ENCODE assay signal across 8 cellular contexts in genomic region chr1:9589719-9590157, GRCh38. TPM values are rescaled to one million over a fixed set of nuclear protein-coding genes. Genes with fewer than 3 reads are reported as not detected.
DNase-seq lines count a peak whose midpoint lies in the region; ATAC-seq and TF ChIP-seq lines count a peak whose summit lies in the region.

No MANE protein-coding gene starts in this region.

- H3K79me2 ChIP-seq in PC-3 (ENCODE audit: low read length), result peaks cover 58% of the 10 kb centered on the region

- H3K18ac ChIP-seq in neuronal stem cell (ENCODE audit: low read length), result peak overlapping the region; percentile 85

- peak overlapping the region; percentile 88 for H3K23ac ChIP-seq in neuronal stem cell (ENCODE audit: low read depth, low read length, poor library complexity)

- H3K27me3 ChIP-seq in PC-3 (ENCODE audit: low read length) (no peaks in the 10 kb centered on the region), neuronal stem cell (ENCODE audit: control insufficient read depth in 3 of 3, insufficient read depth in 3 of 3, low read depth in 1 of 3, low read length in 3 of 3) (no peaks in the 10 kb centered on the region)

- H3K4me1 Mint-ChIP-seq in endothelial cell (ENCODE audit: unreplicated experiment), result peaks cover 40% of the 10 kb centered on the region

- DNase-seq in GM12865 (ENCODE audit: low read depth) (peak; percentile 26), PC-3 (peak; percentile 47), endothelial cell (ENCODE audit: low spot score) (no peak), neuronal stem cell (ENCODE audit: low spot score) (no peak), NCI-H1092 (lab: John Stamatoyannopoulos, UW) (no peak), NCI-H2196 (lab: John Stamatoyannopoulos, UW; ENCODE audit: unreplicated experiment) (no peak)
- no peak for DNase-seq in activated CD8-positive, alpha-beta memory T cell treated with anti-CD3 and anti-CD28 coated beads for 24 hours

- H3K36me3 ChIP-seq in PC-3 (ENCODE audit: low read depth, low read length) (no peaks in the 10 kb centered on the region), neuronal stem cell (replicated peaks in 1 of 2; ENCODE audit: control insufficient read depth in 2 of 2, insufficient read depth in 2 of 2, low read length in 2 of 2) (peaks cover under 1 to 29% of the 10 kb centered on the region in 2 donors)

- H3K27ac ChIP-seq in PC-3 (ENCODE audit: low read length) (no peak overlapping the region), neuronal stem cell (replicated peaks; ENCODE audit: low read length) (no peak overlapping the region)

- POLR2A ChIA-PET in PC-3 (lab: Charles Lee; ENCODE audit: unreplicated experiment), result no interaction called here

- H2BK15ac ChIP-seq in neuronal stem cell (ENCODE audit: low read length), result peak overlapping the region; percentile 37

- H4K8ac ChIP-seq in neuronal stem cell (ENCODE audit: low read depth, low read length), result no peak overlapping the region

- H3F3A ChIP-seq in PC-3 (ENCODE audit: low read length, unreplicated experiment), result no peaks in the 10 kb centered on the region

- no peak for TF ChIP-seq CTCF in GM12865 (IDR thresholded peaks at IDR 0.05; ENCODE audit: insufficient read depth, low read depth, low read length, missing control alignments)
- no peak for TF ChIP-seq CTCF in PC-3 (conservative IDR thresholded peaks at IDR 0.05; ENCODE audit: low read depth, low read length)
- no peak for TF ChIP-seq CTCF in endothelial cell (IDR thresholded peaks at IDR 0.05; ENCODE audit: unreplicated experiment)

- no peaks in the 10 kb centered on the region for H3K9me2 ChIP-seq in PC-3 (replicated peaks; ENCODE audit: low read length)

- H3K4me3 Mint-ChIP-seq in endothelial cell (ENCODE audit: unreplicated experiment), result peak overlapping the region; percentile 89

- H2BK12ac ChIP-seq in neuronal stem cell (ENCODE audit: low read length), result no peak overlapping the region

- CTCF ChIA-PET in PC-3 (lab: Charles Lee), result interaction anchor here (0.5 kb wide), 1 partner anchor 37 kb away, joined by 3 read pairs; no protein-coding TSS in a partner anchor

- peaks cover 12% of the 10 kb centered on the region for H3K27me3 Mint-ChIP-seq in endothelial cell (ENCODE audit: unreplicated experiment)

- ATAC-seq in PC-3, result peak; percentile 7; the same call in 1 of the 2 replicates
- no peak for ATAC-seq in GM19351 (IDR thresholded peaks at IDR 0.05; ENCODE audit: unreplicated experiment)

- no peaks in the 10 kb centered on the region for H3K9me3 ChIP-seq in PC-3 (ENCODE audit: low read length)
- H3K9me3 ChIP-seq in neuronal stem cell (replicated peaks in 1 of 2; ENCODE audit: control insufficient read depth in 2 of 2, insufficient read depth in 1 of 2, low read depth in 1 of 2, low read length in 2 of 2), result no peaks in the 10 kb centered on the region

- H3K27ac Mint-ChIP-seq in endothelial cell (ENCODE audit: unreplicated experiment), result peak overlapping the region; percentile 52

- no peak overlapping the region for H2BK120ac ChIP-seq in neuronal stem cell (ENCODE audit: low read depth, low read length)

- H3K14ac ChIP-seq in neuronal stem cell (ENCODE audit: low read length), result no peak overlapping the region

- peak overlapping the region; percentile 23 for H2AK5ac ChIP-seq in neuronal stem cell (ENCODE audit: low read depth, low read length)

- peak overlapping the region; percentile 68 for H3K4me3 ChIP-seq in GM12865 (ENCODE audit: low read depth, low read length)
- peak overlapping the region; percentile 92 for H3K4me3 ChIP-seq in PC-3 (ENCODE audit: low read length)
- H3K4me3 ChIP-seq in neuronal stem cell (ENCODE audit: low read length in 2 of 2), result peak overlapping the region; percentile 67 to 94

- H3K79me1 ChIP-seq in neuronal stem cell (ENCODE audit: low read depth, low read length), result peaks cover 39% of the 10 kb centered on the region

- H3K36me3 Mint-ChIP-seq in endothelial cell (ENCODE audit: low read depth, unreplicated experiment), result no peaks in the 10 kb centered on the region

- peak overlapping the region; percentile 72 for H3K9ac ChIP-seq in PC-3 (ENCODE audit: low read length)
- peak overlapping the region; percentile 96 for H3K9ac ChIP-seq in neuronal stem cell (ENCODE audit: low read depth, low read length, poor library complexity)

- peaks cover 37% of the 10 kb centered on the region for H4K20me1 ChIP-seq in PC-3 (ENCODE audit: low read length)

- no TSS peak for BruUV-seq in PC-3 (replicated peaks; lab: Mats Ljungman, UMichigan)

- H3K4me2 ChIP-seq in PC-3 (ENCODE audit: low read length) (peak overlapping the region; percentile 96), neuronal stem cell (ENCODE audit: insufficient read depth, low read length, poor library complexity, severe bottlenecking) (peak overlapping the region; percentile 77)

- H2AFZ ChIP-seq in PC-3 (ENCODE audit: low read length) (peak overlapping the region; percentile 54), neuronal stem cell (ENCODE audit: low read length) (peak overlapping the region; percentile 74)

- peaks cover 6% of the 10 kb centered on the region; the same call in 1 of the 2 replicates for H3K4me1 ChIP-seq in PC-3 (ENCODE audit: insufficient read depth, low read length)
- H3K4me1 ChIP-seq in neuronal stem cell (ENCODE audit: control insufficient read depth in 2 of 2, insufficient read depth in 1 of 2, low read depth in 1 of 2, low read length in 2 of 2), result peaks cover 50% of the 10 kb centered on the region in 2 donors

- intact Hi-C loops in PC-3 (cut with micrococcal nuclease), result no loop called here

- WGBS in neuronal stem cell (ENCODE audit: extremely low coverage in 2 of 2, insufficient read length in 2 of 2, insufficient replicate concordance in 1 of 2), 2 donors, result no CpG with 5 or more reads among the region's 6 CpGs

- no peak overlapping the region for H4K91ac ChIP-seq in neuronal stem cell (ENCODE audit: low read depth, low read length, poor library complexity)

- peak overlapping the region; percentile 37 for H3K4ac ChIP-seq in neuronal stem cell (ENCODE audit: low read length)

- H2BK5ac ChIP-seq in neuronal stem cell (ENCODE audit: low read length), result peak overlapping the region; percentile 55

- no peaks in the 10 kb centered on the region for H3K9me3 Mint-ChIP-seq in endothelial cell (ENCODE audit: unreplicated experiment)

RNA-seq across cellular contexts. Expression of gene TMEM201, which starts 1.0 kb away (rescaled TPM):
- total RNA-seq in PC-3 (2014; rRNA removed) (13.8 and 18.4 TPM in 2 replicates), endothelial cell (ENCODE audit: unreplicated experiment) (19.1 TPM)
- polyA plus RNA-seq in neuronal stem cell (2013, experiment 1 of 2), result 14.4 TPM
- 13.9 TPM for polyA plus RNA-seq in neuronal stem cell (2013, experiment 2 of 2)

RNA-seq across cellular contexts. Expression of gene SLC25A33, which starts 50.5 kb away (rescaled TPM):
- total RNA-seq in PC-3 (2014; rRNA removed) (11.8 and 14.5 TPM in 2 replicates), endothelial cell (ENCODE audit: unreplicated experiment) (4.2 TPM)
- polyA plus RNA-seq in neuronal stem cell (2013, experiment 1 of 2), result 14.0 TPM
- 13.7 TPM for polyA plus RNA-seq in neuronal stem cell (2013, experiment 2 of 2)

Comparison
In these comparisons a context has a peak if more than half of its experiments do, and no peak if none do; other contexts are left out.
1. DNase-seq: peak in GM12865 (single experiment) and PC-3 (single experiment); none in endothelial cell (single experiment), neuronal stem cell (single experiment), NCI-H1092 (single experiment), NCI-H2196 (single experiment) and activated CD8-positive, alpha-beta memory T cell treated with anti-CD3 and anti-CD28 coated beads for 24 hours (single experiment).
2. Peak in every context shown above with its lines, with median percentiles within 50 percentile points of each other: H3K4me3 ChIP-seq.